In genomic region chr1:55466921-55467320, GRCh38 we compare ENCODE assay signal across 23 cellular contexts.
DNase-seq lines count a peak whose midpoint lies in the region; ATAC-seq and TF ChIP-seq lines count a peak whose summit lies in the region.
"Had no signal": no experiment of that assay in that cellular context is flagged by ENCODE, and none has a peak within 500 bp of the region (broad histone marks: within the 10 kb centered on the region; RNA-seq: fewer than 3 reads in every experiment).

No MANE protein-coding gene starts in this region.

- no peaks in the 10 kb centered on the region for H3K36me3 ChIP-seq in PC-9 (ENCODE audit: low read depth)
- H3K36me3 ChIP-seq in suprapubic skin: no peaks in the 10 kb centered on the region
- H3K36me3 ChIP-seq in colonic mucosa: no peaks in the 10 kb centered on the region
- H3K36me3 ChIP-seq: SJSA1 had no signal

- no peaks in the 10 kb centered on the region for H3K27me3 Mint-ChIP-seq in type B pancreatic cell

- no peaks in the 10 kb centered on the region for H4K20me1 ChIP-seq in PC-9 (ENCODE audit: insufficient read depth)

- CTCF ChIA-PET in PC-9 (lab: Charles Lee): no interaction called here

- no peaks in the 10 kb centered on the region for H3K36me3 Mint-ChIP-seq in type B pancreatic cell
- H3K36me3 Mint-ChIP-seq: CD8-positive, alpha-beta memory T cell had no signal

- H3K4me2 ChIP-seq in PC-9: peak overlapping the region; percentile 49

- H3K4me1 ChIP-seq in PC-9 (replicated peaks; ENCODE audit: insufficient read depth) (peaks cover 22% of the 10 kb centered on the region), suprapubic skin (peaks cover 53% of the 10 kb centered on the region), colonic mucosa (no peaks in the 10 kb centered on the region)
- H3K4me1 ChIP-seq: SJSA1 had no signal

- H3K27me3 ChIP-seq in PC-9 (ENCODE audit: insufficient read depth, low read depth) (no peaks in the 10 kb centered on the region), suprapubic skin (no peaks in the 10 kb centered on the region), colonic mucosa (no peaks in the 10 kb centered on the region)
- H3K27me3 ChIP-seq: SJSA1 had no signal

- H3K27ac ChIP-seq in PC-9 (peak overlapping the region; percentile 54), suprapubic skin (peak overlapping the region; percentile 88), colonic mucosa (no peak overlapping the region)
- H3K27ac ChIP-seq: C4-2B, HL-60, SJSA1 had no signal

- 66% methylated on average over 2 of the region's 2 CpGs for WGBS in suprapubic skin

- H3K4me1 Mint-ChIP-seq in type B pancreatic cell (ENCODE audit: unreplicated experiment): peaks cover 18% of the 10 kb centered on the region
- H3K4me1 Mint-ChIP-seq: CD8-positive, alpha-beta memory T cell had no signal

- no peaks in the 10 kb centered on the region for H3K79me2 ChIP-seq in PC-9 (ENCODE audit: low read depth)

- H3K9me3 Mint-ChIP-seq in type B pancreatic cell: no peaks in the 10 kb centered on the region
- H3K9me3 Mint-ChIP-seq: CD8-positive, alpha-beta memory T cell had no signal

- no peak overlapping the region for H3K27ac Mint-ChIP-seq in type B pancreatic cell
- H3K27ac Mint-ChIP-seq: CD8-positive, alpha-beta memory T cell had no signal

- POLR2A ChIA-PET in PC-9 (lab: Charles Lee; ENCODE audit: unreplicated experiment): no interaction called here

- H3K4me3 Mint-ChIP-seq in type B pancreatic cell: no peak overlapping the region
- H3K4me3 Mint-ChIP-seq: CD8-positive, alpha-beta memory T cell had no signal

- no peak overlapping the region for H3K9ac ChIP-seq in colonic mucosa (ENCODE audit: low read depth in 2 of 2, low read length in 2 of 2)

- H2AFZ ChIP-seq in PC-9: no peak overlapping the region

- no peak for TF ChIP-seq EP300 in suprapubic skin (IDR thresholded peaks at IDR 0.05)

- no peak overlapping the region for H3K4me3 ChIP-seq in PC-9
- no peak overlapping the region for H3K4me3 ChIP-seq in suprapubic skin
- H3K4me3 ChIP-seq in colonic mucosa: no peak overlapping the region
- H3K4me3 ChIP-seq: SJSA1 had no signal

- DNase-seq in GM03348 (ENCODE audit: low spot score) (peak; percentile 34), PC-9 (no peak), fibroblast of peridontal ligament (ENCODE audit: extremely low read depth) (peak; percentile 89), suprapubic skin (ENCODE audit: low spot score in 2 of 2) (no peak), colonic mucosa (no peak), type B pancreatic cell (ENCODE audit: extremely low spot score, unreplicated experiment) (no peak)
- no peak for DNase-seq in NK-92 treated with Interleukin-12 subunit alpha and Interleukin-12 subunit beta, amount 100 ng/mL, for 24 hours (lab: John Stamatoyannopoulos, UW)
- DNase-seq: Calu3; CD8-positive, alpha-beta memory T cell; DMS153; GF-D8; KG1; NCI-H1105; NCI-H146; NCI-H2029 treated with DMSO at 0.1 percent for 48 hours; NCI-H226; NCI-H510A treated with DMSO at 0.1 percent for 48 hours; NCI-H748 treated with DMSO at 0.1 percent for 48 hours had no signal

- peaks cover 13% of the 10 kb centered on the region; the same call in 1 of the 2 replicates for H3F3A ChIP-seq in PC-9 (ENCODE audit: insufficient read depth, low read depth)

- no TSS peak for BruUV-seq in PC-9 (replicated peaks; lab: Mats Ljungman, UMichigan)

- no peak for ATAC-seq in HG03039 (IDR thresholded peaks at IDR 0.05; ENCODE audit: unreplicated experiment)
- ATAC-seq: Right ventricle myocardium inferior had no signal

- no peaks in the 10 kb centered on the region; the same call in 1 of the 2 replicates for H3K9me3 ChIP-seq in PC-9 (ENCODE audit: insufficient read depth, low read depth)
- no peaks in the 10 kb centered on the region for H3K9me3 ChIP-seq in suprapubic skin
- H3K9me3 ChIP-seq in colonic mucosa: no peaks in the 10 kb centered on the region
- H3K9me3 ChIP-seq: SJSA1 had no signal

- TF ChIP-seq POLR2A in suprapubic skin (IDR thresholded peaks at IDR 0.05): no peak

- no peaks in the 10 kb centered on the region for H3K9me2 ChIP-seq in PC-9 (ENCODE audit: insufficient read depth)

- intact Hi-C loops in PC-9 (cut with micrococcal nuclease; ENCODE audit: unreplicated experiment) (loop anchor here (2.0 kb wide), 1 partner anchor 38 kb away; no protein-coding TSS in a partner anchor), colonic mucosa (cut with DNase I) (no loop called here)

- no peak for TF ChIP-seq CTCF in PC-9 (conservative IDR thresholded peaks at IDR 0.05)
- TF ChIP-seq CTCF in suprapubic skin (IDR thresholded peaks at IDR 0.05): no peak
- no peak for TF ChIP-seq CTCF in colonic mucosa (IDR thresholded peaks at IDR 0.05)
- no peak for TF ChIP-seq CTCF in type B pancreatic cell (conservative IDR thresholded peaks at IDR 0.05)

Comparison
In these comparisons a context has a peak if more than half of its experiments do, and no peak if none do; other contexts are left out.
1. DNase-seq: peak in GM03348 (single experiment) and fibroblast of peridontal ligament (single experiment); none in PC-9 (0 of 2), suprapubic skin (0 of 2), colonic mucosa (single experiment), NK-92 treated with Interleukin-12 subunit alpha and Interleukin-12 subunit beta, amount 100 ng/mL, for 24 hours (single experiment) and type B pancreatic cell (single experiment).